1 cellular context compared by ENCODE assay signal in genomic region chr9:73024601-73025034, GRCh38.
A peak's percentile ranks its signal among the peaks of the same experiment; 100 is the strongest.
TF ChIP-seq lines count a peak whose summit lies in the region.

No MANE protein-coding gene starts in this region.

TF ChIP-seq in K562, 482 proteins besides CTCF, POLR2A, EP300 and RAD21 (continued from another document and continues in another):
- TF ChIP-seq CEBPZ (IDR thresholded peaks at IDR 0.05; ENCODE audit: borderline replicate concordance, low read depth, low read length) = no peak
- TF ChIP-seq ELK3 (CRISPR knock-in tag; IDR thresholded peaks at IDR 0.05) = no peak
- TF ChIP-seq MGA (IDR thresholded peaks at IDR 0.05) = no peak; the same call in 1 of the 2 replicates
- peak; percentile 93 for TF ChIP-seq ZNF644 (tag; IDR thresholded peaks at IDR 0.05; ENCODE audit: low read depth)
- TF ChIP-seq SRSF3 (IDR thresholded peaks at IDR 0.05; ENCODE audit: insufficient read depth, low read length) = no peak
- TF ChIP-seq TAF7 (tag; IDR thresholded peaks at IDR 0.05) = no peak
- TF ChIP-seq DMBX1 (CRISPR knock-in tag; IDR thresholded peaks at IDR 0.05; ENCODE audit: borderline replicate concordance) = peak; percentile 83
- no peak for TF ChIP-seq MBD1 (CRISPR knock-in tag; IDR thresholded peaks at IDR 0.05)
- TF ChIP-seq RBFOX2 (IDR thresholded peaks at IDR 0.05; ENCODE audit: low read depth, low read length) = no peak
- 0 out of 2 replicates have a peak, but pooled peaks have one; percentile 53 for TF ChIP-seq ZNF584 (CRISPR knock-in tag; IDR thresholded peaks at IDR 0.05; ENCODE audit: low read depth)
- TF ChIP-seq EGR1 (conservative IDR thresholded peaks at IDR 0.05) = no peak
- no peak for TF ChIP-seq ZNF586 (CRISPR knock-in tag; conservative IDR thresholded peaks at IDR 0.05)
- no peak for TF ChIP-seq ZNF384 (IDR thresholded peaks at IDR 0.05; ENCODE audit: low read depth, low read length)
- TF ChIP-seq ZNF280A (IDR thresholded peaks at IDR 0.05; ENCODE audit: low read depth, partially characterized antibody) = no peak
- no peak for TF ChIP-seq COPS2 (conservative IDR thresholded peaks at IDR 0.05)
- peak; percentile 93 for TF ChIP-seq STAT5A (IDR thresholded peaks at IDR 0.05; ENCODE audit: borderline replicate concordance, low read length)
- no peak for TF ChIP-seq HOXB6 (CRISPR knock-in tag; IDR thresholded peaks at IDR 0.05; ENCODE audit: borderline replicate concordance)
- no peak for TF ChIP-seq BDP1 (IDR thresholded peaks at IDR 0.05; ENCODE audit: insufficient read depth, insufficient read length)
- no peak for TF ChIP-seq ZBTB33 (CRISPR knock-in tag; IDR thresholded peaks at IDR 0.05)
- TF ChIP-seq CREB3 (tag; conservative IDR thresholded peaks at IDR 0.05; ENCODE audit: low read depth) = no peak
- TF ChIP-seq BCOR (IDR thresholded peaks at IDR 0.05) = peak; percentile 86
- peak; percentile 47; the same call in 1 of the 2 replicates for TF ChIP-seq FOXJ2 (tag; IDR thresholded peaks at IDR 0.05)
- TF ChIP-seq IFI16 (CRISPR knock-in tag; IDR thresholded peaks at IDR 0.05) = no peak
- TF ChIP-seq GABPB2 (CRISPR knock-in tag; conservative IDR thresholded peaks at IDR 0.05) = no peak
- TF ChIP-seq MCM5 (IDR thresholded peaks at IDR 0.05; ENCODE audit: low read depth) = no peak
- TF ChIP-seq GTF2B (IDR thresholded peaks at IDR 0.05; ENCODE audit: extremely low read depth, insufficient read length) = no peak
- peak; percentile 80 for TF ChIP-seq HES1 (IDR thresholded peaks at IDR 0.05; ENCODE audit: low read depth)
- TF ChIP-seq MLX (CRISPR knock-in tag; conservative IDR thresholded peaks at IDR 0.05) = no peak
- TF ChIP-seq ZC3H8 (IDR thresholded peaks at IDR 0.05) = no peak
- TF ChIP-seq CXXC5 (CRISPR knock-in tag; IDR thresholded peaks at IDR 0.05) = peak; percentile 57; the same call in 1 of the 2 replicates
